In genomic region chr9:98247826-98248657, GRCh38 we compare ENCODE assay signal across 1 cellular context.
TF ChIP-seq lines count a peak whose summit lies in the region.

No MANE protein-coding gene starts in this region.

TF ChIP-seq in H1, 55 proteins besides CTCF, POLR2A, EP300 and RAD21:
- TF ChIP-seq KDM1A (IDR thresholded peaks at IDR 0.05; ENCODE audit: borderline replicate concordance, low read length) (no peak), SP2 (IDR thresholded peaks at IDR 0.05; ENCODE audit: low read length) (no peak), NANOG (IDR thresholded peaks at IDR 0.05; ENCODE audit: insufficient read depth, low read depth, low read length, poor library complexity, severe bottlenecking) (no peak)
